In the genomic region with DNA sequence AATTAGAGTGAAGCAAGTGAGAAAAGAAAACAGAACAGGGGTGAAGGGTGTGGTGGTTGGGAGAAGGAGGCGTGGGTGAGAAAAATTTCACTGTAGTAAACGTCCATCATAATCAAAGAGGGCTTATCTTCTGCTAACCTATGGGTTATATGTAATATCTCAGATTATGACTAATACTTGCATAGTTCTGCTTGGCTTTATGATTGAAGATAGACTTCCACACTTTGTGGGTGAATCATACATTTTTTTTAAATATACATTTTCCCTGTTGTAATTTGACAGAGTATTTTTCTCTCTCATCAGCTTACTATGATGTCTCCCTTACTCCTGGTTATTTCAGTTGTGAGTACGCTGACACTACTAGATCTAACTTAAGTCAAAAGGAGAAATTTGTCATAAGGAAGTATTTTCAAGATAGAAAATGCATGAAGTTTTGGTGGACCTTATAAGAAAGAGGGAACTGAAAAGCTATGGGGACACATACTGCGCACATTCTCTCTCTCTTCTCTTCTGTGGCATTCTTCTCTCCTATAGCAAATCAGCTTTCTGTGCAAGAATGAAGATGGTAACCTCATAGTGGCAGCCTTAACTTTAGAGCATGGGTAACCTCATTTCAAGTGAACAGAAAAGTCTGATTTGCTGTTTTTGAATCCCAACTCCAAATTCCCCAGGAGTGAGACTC, we compare ENCODE assay signal across 2 cellular contexts.
A peak's percentile ranks its signal among the peaks of the same experiment; 100 is the strongest.
TF ChIP-seq lines count a peak whose summit lies in the region.

No MANE protein-coding gene starts in this region.

TF ChIP-seq in SK-N-SH, 30 proteins besides CTCF, POLR2A, EP300 and RAD21 (continued from another document):
- TF ChIP-seq NFIC (IDR thresholded peaks at IDR 0.05; ENCODE audit: borderline replicate concordance): no peak
- no peak for TF ChIP-seq SMC3 (IDR thresholded peaks at IDR 0.05; ENCODE audit: low read depth, low read length)
- TF ChIP-seq, protein P1, sequence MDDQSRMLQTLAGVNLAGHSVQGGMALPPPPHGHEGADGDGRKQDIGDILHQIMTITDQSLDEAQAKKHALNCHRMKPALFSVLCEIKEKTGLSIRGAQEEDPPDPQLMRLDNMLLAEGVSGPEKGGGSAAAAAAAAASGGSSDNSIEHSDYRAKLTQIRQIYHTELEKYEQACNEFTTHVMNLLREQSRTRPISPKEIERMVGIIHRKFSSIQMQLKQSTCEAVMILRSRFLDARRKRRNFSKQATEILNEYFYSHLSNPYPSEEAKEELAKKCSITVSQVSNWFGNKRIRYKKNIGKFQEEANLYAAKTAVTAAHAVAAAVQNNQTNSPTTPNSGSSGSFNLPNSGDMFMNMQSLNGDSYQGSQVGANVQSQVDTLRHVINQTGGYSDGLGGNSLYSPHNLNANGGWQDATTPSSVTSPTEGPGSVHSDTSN (IDR thresholded peaks at IDR 0.05): peak; percentile 53

TF ChIP-seq in SK-N-SH treated with all-trans-retinoic acid at 6 μM for 48 hours, 23 proteins besides CTCF, POLR2A, EP300 and RAD21 (continued from another document):
- TF ChIP-seq, protein P2, sequence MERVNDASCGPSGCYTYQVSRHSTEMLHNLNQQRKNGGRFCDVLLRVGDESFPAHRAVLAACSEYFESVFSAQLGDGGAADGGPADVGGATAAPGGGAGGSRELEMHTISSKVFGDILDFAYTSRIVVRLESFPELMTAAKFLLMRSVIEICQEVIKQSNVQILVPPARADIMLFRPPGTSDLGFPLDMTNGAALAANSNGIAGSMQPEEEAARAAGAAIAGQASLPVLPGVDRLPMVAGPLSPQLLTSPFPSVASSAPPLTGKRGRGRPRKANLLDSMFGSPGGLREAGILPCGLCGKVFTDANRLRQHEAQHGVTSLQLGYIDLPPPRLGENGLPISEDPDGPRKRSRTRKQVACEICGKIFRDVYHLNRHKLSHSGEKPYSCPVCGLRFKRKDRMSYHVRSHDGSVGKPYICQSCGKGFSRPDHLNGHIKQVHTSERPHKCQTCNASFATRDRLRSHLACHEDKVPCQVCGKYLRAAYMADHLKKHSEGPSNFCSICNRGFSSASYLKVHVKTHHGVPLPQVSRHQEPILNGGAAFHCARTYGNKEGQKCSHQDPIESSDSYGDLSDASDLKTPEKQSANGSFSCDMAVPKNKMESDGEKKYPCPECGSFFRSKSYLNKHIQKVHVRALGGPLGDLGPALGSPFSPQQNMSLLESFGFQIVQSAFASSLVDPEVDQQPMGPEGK (CRISPR knock-in tag; IDR thresholded peaks at IDR 0.05; ENCODE audit: borderline replicate concordance): no peak
- TF ChIP-seq ISL1 (CRISPR knock-in tag; IDR thresholded peaks at IDR 0.05): no peak
- no peak for TF ChIP-seq OSR1 (CRISPR knock-in tag; IDR thresholded peaks at IDR 0.05)
- TF ChIP-seq, protein P3, sequence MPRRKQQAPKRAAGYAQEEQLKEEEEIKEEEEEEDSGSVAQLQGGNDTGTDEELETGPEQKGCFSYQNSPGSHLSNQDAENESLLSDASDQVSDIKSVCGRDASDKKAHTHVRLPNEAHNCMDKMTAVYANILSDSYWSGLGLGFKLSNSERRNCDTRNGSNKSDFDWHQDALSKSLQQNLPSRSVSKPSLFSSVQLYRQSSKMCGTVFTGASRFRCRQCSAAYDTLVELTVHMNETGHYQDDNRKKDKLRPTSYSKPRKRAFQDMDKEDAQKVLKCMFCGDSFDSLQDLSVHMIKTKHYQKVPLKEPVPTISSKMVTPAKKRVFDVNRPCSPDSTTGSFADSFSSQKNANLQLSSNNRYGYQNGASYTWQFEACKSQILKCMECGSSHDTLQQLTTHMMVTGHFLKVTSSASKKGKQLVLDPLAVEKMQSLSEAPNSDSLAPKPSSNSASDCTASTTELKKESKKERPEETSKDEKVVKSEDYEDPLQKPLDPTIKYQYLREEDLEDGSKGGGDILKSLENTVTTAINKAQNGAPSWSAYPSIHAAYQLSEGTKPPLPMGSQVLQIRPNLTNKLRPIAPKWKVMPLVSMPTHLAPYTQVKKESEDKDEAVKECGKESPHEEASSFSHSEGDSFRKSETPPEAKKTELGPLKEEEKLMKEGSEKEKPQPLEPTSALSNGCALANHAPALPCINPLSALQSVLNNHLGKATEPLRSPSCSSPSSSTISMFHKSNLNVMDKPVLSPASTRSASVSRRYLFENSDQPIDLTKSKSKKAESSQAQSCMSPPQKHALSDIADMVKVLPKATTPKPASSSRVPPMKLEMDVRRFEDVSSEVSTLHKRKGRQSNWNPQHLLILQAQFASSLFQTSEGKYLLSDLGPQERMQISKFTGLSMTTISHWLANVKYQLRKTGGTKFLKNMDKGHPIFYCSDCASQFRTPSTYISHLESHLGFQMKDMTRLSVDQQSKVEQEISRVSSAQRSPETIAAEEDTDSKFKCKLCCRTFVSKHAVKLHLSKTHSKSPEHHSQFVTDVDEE (CRISPR knock-in tag; IDR thresholded peaks at IDR 0.05): no peak
- no peak for TF ChIP-seq ZNF8 (CRISPR knock-in tag; IDR thresholded peaks at IDR 0.05)
- TF ChIP-seq PPARA (CRISPR knock-in tag; IDR thresholded peaks at IDR 0.05; ENCODE audit: borderline replicate concordance): no peak
- TF ChIP-seq ESRRG (CRISPR knock-in tag; IDR thresholded peaks at IDR 0.05): no peak
- no peak for TF ChIP-seq ARNTL (CRISPR knock-in tag; IDR thresholded peaks at IDR 0.05; ENCODE audit: borderline replicate concordance, low read depth)
- no peak for TF ChIP-seq TOX (CRISPR knock-in tag; IDR thresholded peaks at IDR 0.05; ENCODE audit: borderline replicate concordance)
- no peak for TF ChIP-seq BACH2 (CRISPR knock-in tag; IDR thresholded peaks at IDR 0.05; ENCODE audit: borderline replicate concordance)
- TF ChIP-seq GLIS3 (CRISPR knock-in tag; IDR thresholded peaks at IDR 0.05): no peak
- no peak for TF ChIP-seq ZFP30 (CRISPR knock-in tag; IDR thresholded peaks at IDR 0.05)
- TF ChIP-seq ZFP3 (CRISPR knock-in tag; IDR thresholded peaks at IDR 0.05): no peak
- TF ChIP-seq, protein P4, sequence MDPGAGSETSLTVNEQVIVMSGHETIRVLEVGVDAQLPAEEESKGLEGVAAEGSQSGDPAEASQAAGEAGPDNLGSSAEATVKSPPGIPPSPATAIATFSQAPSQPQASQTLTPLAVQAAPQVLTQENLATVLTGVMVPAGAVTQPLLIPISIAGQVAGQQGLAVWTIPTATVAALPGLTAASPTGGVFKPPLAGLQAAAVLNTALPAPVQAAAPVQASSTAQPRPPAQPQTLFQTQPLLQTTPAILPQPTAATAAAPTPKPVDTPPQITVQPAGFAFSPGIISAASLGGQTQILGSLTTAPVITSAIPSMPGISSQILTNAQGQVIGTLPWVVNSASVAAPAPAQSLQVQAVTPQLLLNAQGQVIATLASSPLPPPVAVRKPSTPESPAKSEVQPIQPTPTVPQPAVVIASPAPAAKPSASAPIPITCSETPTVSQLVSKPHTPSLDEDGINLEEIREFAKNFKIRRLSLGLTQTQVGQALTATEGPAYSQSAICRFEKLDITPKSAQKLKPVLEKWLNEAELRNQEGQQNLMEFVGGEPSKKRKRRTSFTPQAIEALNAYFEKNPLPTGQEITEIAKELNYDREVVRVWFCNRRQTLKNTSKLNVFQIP (CRISPR knock-in tag; IDR thresholded peaks at IDR 0.05; ENCODE audit: borderline replicate concordance, low read depth): no peak
- TF ChIP-seq TCF4 (CRISPR knock-in tag; IDR thresholded peaks at IDR 0.05; ENCODE audit: borderline replicate concordance): no peak
